Comparison of ENCODE assay signal across 10 cellular contexts in the genomic region with DNA sequence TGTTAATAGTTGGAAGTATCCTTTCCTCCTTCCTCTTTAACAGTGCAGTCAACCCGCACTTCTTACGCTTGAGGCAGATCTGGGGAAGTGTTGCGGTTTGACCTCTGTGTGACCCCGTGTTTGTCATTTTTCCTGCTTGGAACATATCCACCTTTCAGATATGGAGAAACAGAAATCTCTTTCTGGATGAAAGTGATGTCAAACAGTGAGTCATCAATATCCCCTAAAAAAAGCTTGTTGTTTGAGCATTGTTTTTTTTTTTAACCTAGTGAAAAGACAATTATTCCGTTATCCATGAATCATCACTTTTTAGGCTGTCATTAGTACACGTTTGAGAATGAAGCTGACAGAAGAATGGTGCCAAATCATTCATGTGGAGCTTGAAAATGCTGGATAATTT.
DNase-seq lines count a peak whose midpoint lies in the region; ATAC-seq, FAIRE-seq and TF ChIP-seq lines count a peak whose summit lies in the region.
"Had no signal": no experiment of that assay in that cellular context is flagged by ENCODE, and none has a peak within 500 bp of the region (broad histone marks: within the 10 kb centered on the region; RNA-seq: fewer than 3 reads in every experiment).

No MANE protein-coding gene starts in this region.

- no peak overlapping the region for H2AFZ ChIP-seq in astrocyte (ENCODE audit: low read depth, low read length)

- H3K36me3 Mint-ChIP-seq in astrocyte (ENCODE audit: low read depth, unreplicated experiment): no peaks in the 10 kb centered on the region
- H3K36me3 Mint-ChIP-seq in stimulated activated memory B cell treated with anti-CD40 and anti-IgM and Interleukin-4, amounts not matched to agents 10 μg/mL and 1 μg/mL and 100 μg/mL, for 72 hours: no peaks in the 10 kb centered on the region
- H3K36me3 Mint-ChIP-seq in activated CD4-positive, alpha-beta T cell treated with anti-CD3 and anti-CD28 coated beads, Interleukin-2, amount 10 ng/mL, durations not matched to agents 24 days and 14 days (ENCODE audit: low read depth): no peaks in the 10 kb centered on the region
- H3K36me3 Mint-ChIP-seq in chondrocyte (ENCODE audit: low read depth): no peaks in the 10 kb centered on the region

- no peak overlapping the region for H3K27ac Mint-ChIP-seq in astrocyte (ENCODE audit: unreplicated experiment)
- H3K27ac Mint-ChIP-seq in stimulated activated memory B cell treated with anti-CD40 and anti-IgM and Interleukin-4, amounts not matched to agents 10 μg/mL and 1 μg/mL and 100 μg/mL, for 72 hours: no peak overlapping the region
- H3K27ac Mint-ChIP-seq in activated CD4-positive, alpha-beta T cell treated with anti-CD3 and anti-CD28 coated beads, Interleukin-2, amount 10 ng/mL, durations not matched to agents 24 days and 14 days: no peak overlapping the region
- no peak overlapping the region for H3K27ac Mint-ChIP-seq in chondrocyte (ENCODE audit: unreplicated experiment)

- intact Hi-C loops in activated CD4-positive, alpha-beta T cell treated with anti-CD3 and anti-CD28 coated beads, Interleukin-2, amount 10 ng/mL, durations not matched to agents 24 days and 14 days (cut with micrococcal nuclease): no loop called here

- H3K9me3 Mint-ChIP-seq in astrocyte (ENCODE audit: unreplicated experiment) (no peaks in the 10 kb centered on the region), chondrocyte (ENCODE audit: low read depth) (no peaks in the 10 kb centered on the region)
- H3K9me3 Mint-ChIP-seq in stimulated activated memory B cell treated with anti-CD40 and anti-IgM and Interleukin-4, amounts not matched to agents 10 μg/mL and 1 μg/mL and 100 μg/mL, for 72 hours: no peaks in the 10 kb centered on the region
- no peaks in the 10 kb centered on the region for H3K9me3 Mint-ChIP-seq in activated CD4-positive, alpha-beta T cell treated with anti-CD3 and anti-CD28 coated beads, Interleukin-2, amount 10 ng/mL, durations not matched to agents 24 days and 14 days

- TF ChIP-seq RAD21 in liver (IDR thresholded peaks at IDR 0.05): no peak

- TF ChIP-seq CTCF in BJ (IDR thresholded peaks at IDR 0.05; ENCODE audit: insufficient read depth, low read depth, low read length): no peak
- no peak for TF ChIP-seq CTCF in astrocyte (IDR thresholded peaks at IDR 0.05; ENCODE audit: insufficient read depth, low read depth, low read length)
- no peak for TF ChIP-seq CTCF in liver (IDR thresholded peaks at IDR 0.05; ENCODE audit: low read depth, low read length, missing input control)
- no peak for TF ChIP-seq CTCF in D721Med (IDR thresholded peaks at IDR 0.05; ENCODE audit: insufficient read depth, missing control alignments)
- TF ChIP-seq CTCF in chondrocyte (IDR thresholded peaks at IDR 0.05): no peak

- H3K27me3 Mint-ChIP-seq in astrocyte (ENCODE audit: low read depth, unreplicated experiment): no peaks in the 10 kb centered on the region
- no peaks in the 10 kb centered on the region for H3K27me3 Mint-ChIP-seq in stimulated activated memory B cell treated with anti-CD40 and anti-IgM and Interleukin-4, amounts not matched to agents 10 μg/mL and 1 μg/mL and 100 μg/mL, for 72 hours
- no peaks in the 10 kb centered on the region for H3K27me3 Mint-ChIP-seq in activated CD4-positive, alpha-beta T cell treated with anti-CD3 and anti-CD28 coated beads, Interleukin-2, amount 10 ng/mL, durations not matched to agents 24 days and 14 days
- no peaks in the 10 kb centered on the region for H3K27me3 Mint-ChIP-seq in chondrocyte (ENCODE audit: low read depth)

- DNase-seq in BJ (ENCODE audit: low read depth) (peak; percentile 57), LHCN-M2 (ENCODE audit: low read depth) (peak; percentile 92), astrocyte (ENCODE audit: low read depth) (peak; percentile 92), D721Med (ENCODE audit: insufficient read length, low spot score) (no peak), chondrocyte (ENCODE audit: low spot score) (no peak)
- no peak for DNase-seq in activated CD4-positive, alpha-beta T cell treated with anti-CD3 and anti-CD28 coated beads, Interleukin-2, amount 10 ng/mL, durations not matched to agents 24 days and 14 days
- DNase-seq: stimulated activated CD4-positive, alpha-beta T cell treated with anti-CD3 and anti-CD28 coated beads, Interleukin-15, amount 100 ng/mL, for 24 hours had no signal

- no peaks in the 10 kb centered on the region for H3K27me3 ChIP-seq in BJ (ENCODE audit: control insufficient read depth, insufficient read depth, low read length)
- H3K27me3 ChIP-seq in astrocyte (ENCODE audit: insufficient read depth, low read length): no peaks in the 10 kb centered on the region
- H3K27me3 ChIP-seq in liver (ENCODE audit: control insufficient read depth in 4 of 4, insufficient read depth in 4 of 4, low read length in 3 of 4): no peaks in the 10 kb centered on the region
- H3K27me3 ChIP-seq: vagina had no signal

- peak overlapping the region; percentile 41 for H3K27ac ChIP-seq in astrocyte (ENCODE audit: low read depth, low read length)
- no peak overlapping the region for H3K27ac ChIP-seq in liver (ENCODE audit: low read depth in 1 of 2, low read length in 2 of 2)
- H3K27ac ChIP-seq: vagina had no signal

- CTCF ChIA-PET in BJ (lab: Yijun Ruan, JAX): interaction anchor here (1.7 kb wide), 1 partner anchor 9 kb away, joined by 3 read pairs; no protein-coding TSS in a partner anchor

- H4K20me1 ChIP-seq in astrocyte (ENCODE audit: insufficient read depth, low read length): no peaks in the 10 kb centered on the region

- no peaks in the 10 kb centered on the region for H3K79me2 ChIP-seq in astrocyte (ENCODE audit: insufficient read depth, low read length)

- peak; percentile 95 for FAIRE-seq in astrocyte (lab: Jason Lieb, UNC)
- FAIRE-seq in D721Med (lab: Jason Lieb, UNC): no peak

- H3K4me1 Mint-ChIP-seq in astrocyte (ENCODE audit: low read depth, unreplicated experiment): peaks cover 7% of the 10 kb centered on the region
- no peaks in the 10 kb centered on the region for H3K4me1 Mint-ChIP-seq in stimulated activated memory B cell treated with anti-CD40 and anti-IgM and Interleukin-4, amounts not matched to agents 10 μg/mL and 1 μg/mL and 100 μg/mL, for 72 hours
- no peaks in the 10 kb centered on the region for H3K4me1 Mint-ChIP-seq in activated CD4-positive, alpha-beta T cell treated with anti-CD3 and anti-CD28 coated beads, Interleukin-2, amount 10 ng/mL, durations not matched to agents 24 days and 14 days
- peaks cover 6% of the 10 kb centered on the region for H3K4me1 Mint-ChIP-seq in chondrocyte (ENCODE audit: low read depth)

- H3K4me2 ChIP-seq in astrocyte (ENCODE audit: low read length): peak overlapping the region; percentile 52

- POLR2A ChIA-PET in BJ (lab: Charles Lee): no interaction called here

- H3K9me3 ChIP-seq in astrocyte (ENCODE audit: insufficient read depth, low read depth, low read length) (no peaks in the 10 kb centered on the region), liver (ENCODE audit: control insufficient read depth in 4 of 4, low read length in 3 of 4) (no peaks in the 10 kb centered on the region)
- H3K9me3 ChIP-seq: vagina had no signal

- WGBS in liver: 36% methylated on average over 6 of the region's 6 CpGs

- H3K36me3 ChIP-seq in BJ (ENCODE audit: control insufficient read depth, insufficient read depth, low read length) (no peaks in the 10 kb centered on the region), astrocyte (ENCODE audit: insufficient read depth, low read length) (no peaks in the 10 kb centered on the region), liver (ENCODE audit: control insufficient read depth in 4 of 4, insufficient read depth in 3 of 4, low read depth in 1 of 4, low read length in 3 of 4) (no peaks in the 10 kb centered on the region)
- H3K36me3 ChIP-seq: vagina had no signal

- H3K9ac ChIP-seq in astrocyte (ENCODE audit: low read length) (no peak overlapping the region), liver (ENCODE audit: low read depth in 1 of 2, low read length in 2 of 2) (no peak overlapping the region)

- ATAC-seq in stimulated activated memory B cell treated with anti-CD40 and anti-IgM and Interleukin-4, amounts not matched to agents 10 μg/mL and 1 μg/mL and 100 μg/mL, for 72 hours: no peak

- H3K4me1 ChIP-seq in astrocyte (ENCODE audit: insufficient read depth, low read length) (peaks cover 34% of the 10 kb centered on the region), liver (ENCODE audit: control insufficient read depth in 4 of 4, insufficient read depth in 4 of 4, low read length in 3 of 4) (no peaks in the 10 kb centered on the region)
- H3K4me1 ChIP-seq: vagina had no signal

- H3K4me3 Mint-ChIP-seq in astrocyte (ENCODE audit: unreplicated experiment) (no peak overlapping the region), chondrocyte (ENCODE audit: unreplicated experiment) (no peak overlapping the region)
- no peak overlapping the region for H3K4me3 Mint-ChIP-seq in stimulated activated memory B cell treated with anti-CD40 and anti-IgM and Interleukin-4, amounts not matched to agents 10 μg/mL and 1 μg/mL and 100 μg/mL, for 72 hours
- no peak overlapping the region for H3K4me3 Mint-ChIP-seq in activated CD4-positive, alpha-beta T cell treated with anti-CD3 and anti-CD28 coated beads, Interleukin-2, amount 10 ng/mL, durations not matched to agents 24 days and 14 days

- H3K4me3 ChIP-seq in BJ (ENCODE audit: low read depth, low read length) (no peak overlapping the region), astrocyte (ENCODE audit: insufficient read depth, low read depth, low read length) (no peak overlapping the region), liver (ENCODE audit: low read depth in 1 of 3, low read length in 3 of 3) (no peak overlapping the region)
- H3K4me3 ChIP-seq: vagina had no signal

TF ChIP-seq in liver, 16 proteins besides CTCF, POLR2A, EP300 and RAD21:
- TF ChIP-seq NR2F2 (IDR thresholded peaks at IDR 0.05) (peak; percentile 25), RXRA (IDR thresholded peaks at IDR 0.05) (no peak), JUND (IDR thresholded peaks at IDR 0.05) (peak in 1 of 2 donors; percentile 17)
TF ChIP-seq in liver: peak in this region for 2.

Comparison
In these comparisons a context has a peak if more than half of its experiments do, and no peak if none do; other contexts are left out.
1. DNase-seq: peak in BJ (single experiment), LHCN-M2 (single experiment) and astrocyte (single experiment); none in activated CD4-positive, alpha-beta T cell treated with anti-CD3 and anti-CD28 coated beads, Interleukin-2, amount 10 ng/mL, durations not matched to agents 24 days and 14 days (single experiment), D721Med (single experiment) and chondrocyte (single experiment).